Comparison of ENCODE assay signal across 37 cellular contexts in the genomic region with DNA sequence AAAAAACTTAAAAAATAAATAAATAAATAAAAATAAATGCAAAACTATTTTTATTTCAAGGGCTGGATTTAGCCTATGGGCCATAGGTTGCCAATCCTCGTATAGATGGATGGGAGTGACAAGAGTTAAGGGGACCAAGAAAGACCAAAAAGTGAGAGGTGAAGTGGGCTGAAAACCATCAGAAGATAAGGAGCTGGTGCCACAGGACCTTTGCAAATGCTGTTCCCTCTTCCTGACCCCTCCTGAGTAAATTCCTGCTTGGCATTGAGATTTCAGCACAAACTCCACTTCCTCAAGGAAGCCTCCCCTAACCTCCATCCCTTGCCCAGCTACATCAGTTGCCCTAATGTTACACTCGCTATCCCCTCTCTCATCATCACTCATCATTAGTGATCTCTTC. TPM values are rescaled to one million over a fixed set of nuclear protein-coding genes. Genes with fewer than 3 reads are reported as not detected.
"Had no signal": no experiment of that assay in that cellular context is flagged by ENCODE, and none has a peak within 500 bp of the region (broad histone marks: within the 10 kb centered on the region; RNA-seq: fewer than 3 reads in every experiment).

No MANE protein-coding gene starts in this region.

- DNase-seq: activated CD4-positive, alpha-beta memory T cell treated with anti-CD3 and anti-CD28 coated beads, Interleukin-2, amount 10 ng/mL, durations not matched to agents 7 days and 5 days; activated CD4-positive, alpha-beta T cell treated with anti-CD3 and anti-CD28 coated beads for 1 hour; activated CD4-positive, alpha-beta T cell treated with anti-CD3 and anti-CD28 coated beads for 36 hours; activated CD4-positive, alpha-beta T cell treated with anti-CD3 and anti-CD28 coated beads for 48 hours; activated CD4-positive, alpha-beta T cell treated with anti-CD3 and anti-CD28 coated beads, Interleukin-2, amount 10 ng/mL, durations not matched to agents 7 days and 5 days; activated CD4-positive, alpha-beta T cell treated with anti-CD3 and anti-CD28 coated beads, Interleukin-2, amount 50 U/mL, for 48 hours; activated CD4-positive, CD25-positive, alpha-beta regulatory T cell; activated CD8-positive, alpha-beta memory T cell treated with anti-CD3 and anti-CD28 coated beads for 24 hours; activated CD8-positive, alpha-beta memory T cell treated with anti-CD3 and anti-CD28 coated beads, Interleukin-2, amount 10 ng/mL, durations not matched to agents 7 days and 5 days; activated CD8-positive, alpha-beta memory T cell treated with anti-CD3 and anti-CD28 coated beads, Interleukin-2, amount 50 U/mL, for 48 hours; activated CD8-positive, alpha-beta T cell treated with anti-CD3 and anti-CD28 coated beads, Interleukin-2, amount 10 ng/mL, durations not matched to agents 7 days and 5 days; activated effector memory CD4-positive, alpha-beta T cell treated with Interleukin-2 at 50 U/mL for 16 hours; activated gamma-delta T cell; activated naive CD4-positive, alpha-beta T cell treated with anti-CD3 and anti-CD28 coated beads, Interleukin-2, amount 10 ng/mL, durations not matched to agents 7 days and 5 days; activated naive CD4-positive, alpha-beta T cell treated with Interleukin-2 at 50 U/mL for 16 hours; activated naive CD8-positive, alpha-beta T cell treated with anti-CD3 and anti-CD28 coated beads, Interleukin-2, amount 10 ng/mL, durations not matched to agents 7 days and 5 days; activated naive CD8-positive, alpha-beta T cell treated with anti-CD3 and anti-CD28 coated beads, Interleukin-2, amount 50 U/mL, for 24 hours; activated T-cell treated with anti-CD3 and anti-CD28 coated beads, Interleukin-2, amount 50 U/mL, for 24 hours; activated T-cell treated with anti-CD3 and anti-CD28 coated beads, Interleukin-2, amount 50 U/mL, for 48 hours; amygdala; anterior cingulate cortex; brain microvascular endothelial cell; caudate nucleus; cerebellar nuclear complex; colonic mucosa; T-helper 2 cell; T-helper 9 cell had no signal

- H3K36me3 ChIP-seq: ascending aorta, brain microvascular endothelial cell, breast epithelium, colonic mucosa had no signal

- H3K27ac ChIP-seq: ascending aorta, brain microvascular endothelial cell, breast epithelium, colonic mucosa, VCaP had no signal

- FAIRE-seq: TTC549 had no signal

- ATAC-seq: activated CD4-positive, alpha-beta T cell treated with anti-CD3 and anti-CD28 coated beads for 36 hours; activated CD4-positive, CD25-positive, alpha-beta regulatory T cell treated with anti-CD3 and anti-CD28 coated beads, Interleukin-2, amount 50 U/mL, for 24 hours; activated CD8-positive, alpha-beta memory T cell treated with anti-CD3 and anti-CD28 coated beads, Interleukin-2, amount 10 ng/mL, durations not matched to agents 7 days and 5 days; activated CD8-positive, alpha-beta T cell treated with anti-CD3 and anti-CD28 coated beads, Interleukin-2, amount 10 ng/mL, durations not matched to agents 7 days and 5 days; activated naive CD8-positive, alpha-beta T cell treated with anti-CD3 and anti-CD28 coated beads, Interleukin-2, amount 50 U/mL, for 24 hours had no signal

- H3K4me3 ChIP-seq: ascending aorta, breast epithelium, colonic mucosa had no signal

- H3K9me3 ChIP-seq: ascending aorta, breast epithelium, colonic mucosa had no signal

- H3K4me1 ChIP-seq: ascending aorta, breast epithelium had no signal

- H3K27me3 ChIP-seq: ascending aorta, brain microvascular endothelial cell, breast epithelium, colonic mucosa had no signal

RNA-seq across cellular contexts. Expression of a gene that starts 11.0 kb away (rescaled TPM):
- total RNA-seq: activated CD4-positive, alpha-beta memory T cell treated with anti-CD3 and anti-CD28 coated beads, Interleukin-2, amount 10 ng/mL, durations not matched to agents 7 days and 5 days; activated CD4-positive, alpha-beta T cell treated with anti-CD3 and anti-CD28 coated beads for 36 hours; activated CD4-positive, alpha-beta T cell treated with anti-CD3 and anti-CD28 coated beads, Interleukin-2, amount 10 ng/mL, durations not matched to agents 7 days and 5 days; activated CD8-positive, alpha-beta memory T cell treated with anti-CD3 and anti-CD28 coated beads, Interleukin-2, amount 10 ng/mL, durations not matched to agents 7 days and 5 days; activated CD8-positive, alpha-beta T cell treated with anti-CD3 and anti-CD28 coated beads, Interleukin-2, amount 10 ng/mL, durations not matched to agents 7 days and 5 days; activated naive CD8-positive, alpha-beta T cell treated with anti-CD3 and anti-CD28 coated beads, Interleukin-2, amount 10 ng/mL, durations not matched to agents 7 days and 5 days; activated T-helper 2 cell treated with anti-CD3 and anti-CD28 coated beads, Interferon-gamma antibody, Interleukin-2, Interleukin-4, amounts not matched to agents 10 μg/mL and 5 μg/mL and 100 μg/mL, durations not matched to agents 14 hours and 24 hours and 36 hours; ascending aorta; breast epithelium; chondrocyte; colonic mucosa; T-helper 1 cell treated with Interleukin-12 subunit alpha and Interleukin-12 subunit beta and Interleukin-4 antibody, amounts not matched to agents 30 ng/mL and 1 ng/mL, for 36 hours; WTC11 had no signal

RNA-seq across cellular contexts. Expression of a gene that starts 14.2 kb away (rescaled TPM):
- total RNA-seq: activated CD4-positive, alpha-beta memory T cell treated with anti-CD3 and anti-CD28 coated beads, Interleukin-2, amount 10 ng/mL, durations not matched to agents 7 days and 5 days had no signal

RNA-seq across cellular contexts. Expression of a gene that starts 43.7 kb away (rescaled TPM):
- total RNA-seq: activated CD4-positive, alpha-beta memory T cell treated with anti-CD3 and anti-CD28 coated beads, Interleukin-2, amount 10 ng/mL, durations not matched to agents 7 days and 5 days; activated CD4-positive, alpha-beta T cell treated with anti-CD3 and anti-CD28 coated beads for 36 hours; activated CD4-positive, alpha-beta T cell treated with anti-CD3 and anti-CD28 coated beads, Interleukin-2, amount 10 ng/mL, durations not matched to agents 7 days and 5 days; activated CD8-positive, alpha-beta memory T cell treated with anti-CD3 and anti-CD28 coated beads, Interleukin-2, amount 10 ng/mL, durations not matched to agents 7 days and 5 days; activated CD8-positive, alpha-beta T cell treated with anti-CD3 and anti-CD28 coated beads, Interleukin-2, amount 10 ng/mL, durations not matched to agents 7 days and 5 days; activated naive CD8-positive, alpha-beta T cell treated with anti-CD3 and anti-CD28 coated beads, Interleukin-2, amount 10 ng/mL, durations not matched to agents 7 days and 5 days; activated T-helper 2 cell treated with anti-CD3 and anti-CD28 coated beads, Interferon-gamma antibody, Interleukin-2, Interleukin-4, amounts not matched to agents 10 μg/mL and 5 μg/mL and 100 μg/mL, durations not matched to agents 14 hours and 24 hours and 36 hours; ascending aorta; chondrocyte; colonic mucosa; T-helper 1 cell treated with Interleukin-12 subunit alpha and Interleukin-12 subunit beta and Interleukin-4 antibody, amounts not matched to agents 30 ng/mL and 1 ng/mL, for 36 hours; WTC11 had no signal
- polyA plus RNA-seq: adipose tissue had no signal
